Comparison of ENCODE assay signal across 8 cellular contexts in genomic region chr3:105866656-105867653, GRCh38.
DNase-seq lines count a peak whose midpoint lies in the region; ATAC-seq, FAIRE-seq and TF ChIP-seq lines count a peak whose summit lies in the region.

No MANE protein-coding gene starts in this region.

- H3K27ac ChIP-seq in OCI-LY3 (ENCODE audit: low read length) (no peak overlapping the region), muscle layer of colon (ENCODE audit: low read depth, low read length) (no peak overlapping the region)

- H3K36me3 ChIP-seq in OCI-LY3 (replicated peaks; ENCODE audit: low read depth, low read length): peaks cover 15% of the 10 kb centered on the region
- H3K36me3 ChIP-seq in muscle layer of colon (ENCODE audit: insufficient read depth, low read length): peaks cover 9% of the 10 kb centered on the region

- H3K79me2 ChIP-seq in OCI-LY3 (ENCODE audit: low read length): no peaks in the 10 kb centered on the region; the same call in 1 of the 2 replicates

- H3K9ac ChIP-seq in OCI-LY3 (ENCODE audit: low read length): peak overlapping the region; percentile 72
- peak overlapping the region; percentile 87 for H3K9ac ChIP-seq in muscle layer of colon (ENCODE audit: low read length)

- peaks cover 25% of the 10 kb centered on the region for H3K27me3 ChIP-seq in OCI-LY3 (ENCODE audit: low read depth, low read length)
- no peaks in the 10 kb centered on the region for H3K27me3 ChIP-seq in muscle layer of colon (ENCODE audit: control insufficient read depth in 1 of 2, insufficient read depth in 2 of 2, low read length in 2 of 2)

- H3K9me3 ChIP-seq in OCI-LY3 (ENCODE audit: insufficient read depth, low read length) (no peaks in the 10 kb centered on the region), muscle layer of colon (ENCODE audit: low read length) (no peaks in the 10 kb centered on the region)

- peaks cover 40% of the 10 kb centered on the region for H3K4me1 ChIP-seq in OCI-LY3 (ENCODE audit: low read length)
- peaks cover 26% of the 10 kb centered on the region for H3K4me1 ChIP-seq in muscle layer of colon (ENCODE audit: insufficient read depth, low read length)

- TF ChIP-seq CTCF in OCI-LY3 (IDR thresholded peaks at IDR 0.05; ENCODE audit: low read depth, low read length): no peak

- peak; percentile 5 for FAIRE-seq in colon (lab: Jason Lieb, UNC)

- peak overlapping the region; percentile 95 for H3K4me2 ChIP-seq in OCI-LY3 (ENCODE audit: low read length)

- DNase-seq in activated effector memory CD4-positive, alpha-beta T cell treated with anti-CD3 and anti-CD28 coated beads, Interleukin-2, amount 50 U/mL, for 16 hours: peak; percentile 65
- DNase-seq in activated effector memory CD4-positive, alpha-beta T cell treated with Interleukin-2 at 50 U/mL for 16 hours: no peak
- DNase-seq in NCI-H2196 treated with DMSO at 0.1 percent for 48 hours (lab: John Stamatoyannopoulos, UW; ENCODE audit: unreplicated experiment): no peak

- ATAC-seq in HG02571 (IDR thresholded peaks at IDR 0.05; ENCODE audit: unreplicated experiment): peak; percentile 20
- ATAC-seq in HG02970 (IDR thresholded peaks at IDR 0.05; ENCODE audit: low FRiP score, unreplicated experiment): no peak

- H2AFZ ChIP-seq in OCI-LY3 (ENCODE audit: low read depth, low read length): no peak overlapping the region

- H4K20me1 ChIP-seq in OCI-LY3 (ENCODE audit: insufficient read depth, low read length): peaks cover 13% of the 10 kb centered on the region; the same call in 1 of the 2 replicates

- peak overlapping the region; percentile 81 for H3K4me3 ChIP-seq in OCI-LY3 (ENCODE audit: low read length)
- peak overlapping the region; percentile 77 to 98 for H3K4me3 ChIP-seq in muscle layer of colon (ENCODE audit: low read depth in 1 of 2, low read length in 2 of 2)
